1 cellular context compared by ENCODE assay signal in genomic region chr15:40040770-40041169, GRCh38.
TF ChIP-seq lines count a peak whose summit lies in the region.

No MANE protein-coding gene starts in this region.

TF ChIP-seq in HepG2, 621 proteins besides CTCF, POLR2A, EP300 and RAD21 (continues in another document):
- TF ChIP-seq ZBTB20 (CRISPR knock-in tag; IDR thresholded peaks at IDR 0.05; ENCODE audit: borderline replicate concordance, low read depth) (peak; percentile 43; the same call in 1 of the 2 replicates), MTF2 (CRISPR knock-in tag; IDR thresholded peaks at IDR 0.05; ENCODE audit: borderline replicate concordance) (no peak), MTERF4 (CRISPR knock-in tag; IDR thresholded peaks at IDR 0.05) (no peak), GATAD2A (CRISPR knock-in tag; IDR thresholded peaks at IDR 0.05) (peak; percentile 68), MTA1 (CRISPR knock-in tag; IDR thresholded peaks at IDR 0.05; ENCODE audit: borderline replicate concordance) (no peak), MIXL1 (CRISPR knock-in tag; IDR thresholded peaks at IDR 0.05) (no peak; the same call in 1 of the 2 replicates), ERF (CRISPR knock-in tag; IDR thresholded peaks at IDR 0.05) (0 out of 2 replicates have a peak, but pooled peaks have one; percentile 22), MED1 (CRISPR knock-in tag; IDR thresholded peaks at IDR 0.05) (peak; percentile 78), ZNF83 (CRISPR knock-in tag; IDR thresholded peaks at IDR 0.05; ENCODE audit: borderline replicate concordance) (no peak), HDAC1 (CRISPR knock-in tag; IDR thresholded peaks at IDR 0.05) (peak; percentile 34; the same call in 1 of the 2 replicates), SOX5 (CRISPR knock-in tag; IDR thresholded peaks at IDR 0.05; ENCODE audit: borderline replicate concordance) (peak; percentile 55; the same call in 1 of the 2 replicates), MXI1 (IDR thresholded peaks at IDR 0.05; ENCODE audit: borderline replicate concordance, low read depth, low read length) (peak; percentile 62; the same call in 1 of the 3 replicates), ZNF136 (CRISPR knock-in tag; IDR thresholded peaks at IDR 0.05; ENCODE audit: low read depth) (no peak), SOX6 (IDR thresholded peaks at IDR 0.05) (no peak), SOX6 (CRISPR knock-in tag; IDR thresholded peaks at IDR 0.05) (peak; percentile 68), CEBPB (IDR thresholded peaks at IDR 0.05; ENCODE audit: borderline replicate concordance, low read depth, low read length) (peak; percentile 16; the same call in 1 of the 2 replicates), NKX3-1 (CRISPR knock-in tag; IDR thresholded peaks at IDR 0.05) (0 out of 2 replicates have a peak, but pooled peaks have one; percentile 35), CCDC6 (CRISPR knock-in tag; IDR thresholded peaks at IDR 0.05) (no peak), ZNF414 (CRISPR knock-in tag; IDR thresholded peaks at IDR 0.05) (0 out of 2 replicates have a peak, but pooled peaks have one; percentile 46), ZNF878 (CRISPR knock-in tag; IDR thresholded peaks at IDR 0.05) (no peak), NFYB (CRISPR knock-in tag; IDR thresholded peaks at IDR 0.05) (no peak), NCOA2 (CRISPR knock-in tag; IDR thresholded peaks at IDR 0.05) (0 out of 2 replicates have a peak, but pooled peaks have one; percentile 21), RARA (CRISPR knock-in tag; IDR thresholded peaks at IDR 0.05) (peak; percentile 95), ZBTB40 (IDR thresholded peaks at IDR 0.05) (no peak), ZBTB40 (CRISPR knock-in tag; IDR thresholded peaks at IDR 0.05) (peak; percentile 14; the same call in 1 of the 2 replicates), JUND (CRISPR knock-in tag; IDR thresholded peaks at IDR 0.05) (no peak), ONECUT2 (CRISPR knock-in tag; IDR thresholded peaks at IDR 0.05) (no peak), ZSCAN31 (CRISPR knock-in tag; IDR thresholded peaks at IDR 0.05; ENCODE audit: low read depth) (no peak), ZIK1 (CRISPR knock-in tag; IDR thresholded peaks at IDR 0.05; ENCODE audit: borderline replicate concordance, low read depth) (no peak), CREB1 (IDR thresholded peaks at IDR 0.05) (no peak), CREB1 (CRISPR knock-in tag; IDR thresholded peaks at IDR 0.05) (peak; percentile 52; the same call in 1 of the 2 replicates), TBX3 (IDR thresholded peaks at IDR 0.05; ENCODE audit: borderline replicate concordance) (peak; percentile 27; the same call in 1 of the 2 replicates), BRF2 (CRISPR knock-in tag; IDR thresholded peaks at IDR 0.05) (no peak)
- TF ChIP-seq, protein P1, sequence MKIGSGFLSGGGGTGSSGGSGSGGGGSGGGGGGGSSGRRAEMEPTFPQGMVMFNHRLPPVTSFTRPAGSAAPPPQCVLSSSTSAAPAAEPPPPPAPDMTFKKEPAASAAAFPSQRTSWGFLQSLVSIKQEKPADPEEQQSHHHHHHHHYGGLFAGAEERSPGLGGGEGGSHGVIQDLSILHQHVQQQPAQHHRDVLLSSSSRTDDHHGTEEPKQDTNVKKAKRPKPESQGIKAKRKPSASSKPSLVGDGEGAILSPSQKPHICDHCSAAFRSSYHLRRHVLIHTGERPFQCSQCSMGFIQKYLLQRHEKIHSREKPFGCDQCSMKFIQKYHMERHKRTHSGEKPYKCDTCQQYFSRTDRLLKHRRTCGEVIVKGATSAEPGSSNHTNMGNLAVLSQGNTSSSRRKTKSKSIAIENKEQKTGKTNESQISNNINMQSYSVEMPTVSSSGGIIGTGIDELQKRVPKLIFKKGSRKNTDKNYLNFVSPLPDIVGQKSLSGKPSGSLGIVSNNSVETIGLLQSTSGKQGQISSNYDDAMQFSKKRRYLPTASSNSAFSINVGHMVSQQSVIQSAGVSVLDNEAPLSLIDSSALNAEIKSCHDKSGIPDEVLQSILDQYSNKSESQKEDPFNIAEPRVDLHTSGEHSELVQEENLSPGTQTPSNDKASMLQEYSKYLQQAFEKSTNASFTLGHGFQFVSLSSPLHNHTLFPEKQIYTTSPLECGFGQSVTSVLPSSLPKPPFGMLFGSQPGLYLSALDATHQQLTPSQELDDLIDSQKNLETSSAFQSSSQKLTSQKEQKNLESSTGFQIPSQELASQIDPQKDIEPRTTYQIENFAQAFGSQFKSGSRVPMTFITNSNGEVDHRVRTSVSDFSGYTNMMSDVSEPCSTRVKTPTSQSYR (CRISPR knock-in tag; IDR thresholded peaks at IDR 0.05; ENCODE audit: borderline replicate concordance), result no peak
- TF ChIP-seq, protein P2, sequence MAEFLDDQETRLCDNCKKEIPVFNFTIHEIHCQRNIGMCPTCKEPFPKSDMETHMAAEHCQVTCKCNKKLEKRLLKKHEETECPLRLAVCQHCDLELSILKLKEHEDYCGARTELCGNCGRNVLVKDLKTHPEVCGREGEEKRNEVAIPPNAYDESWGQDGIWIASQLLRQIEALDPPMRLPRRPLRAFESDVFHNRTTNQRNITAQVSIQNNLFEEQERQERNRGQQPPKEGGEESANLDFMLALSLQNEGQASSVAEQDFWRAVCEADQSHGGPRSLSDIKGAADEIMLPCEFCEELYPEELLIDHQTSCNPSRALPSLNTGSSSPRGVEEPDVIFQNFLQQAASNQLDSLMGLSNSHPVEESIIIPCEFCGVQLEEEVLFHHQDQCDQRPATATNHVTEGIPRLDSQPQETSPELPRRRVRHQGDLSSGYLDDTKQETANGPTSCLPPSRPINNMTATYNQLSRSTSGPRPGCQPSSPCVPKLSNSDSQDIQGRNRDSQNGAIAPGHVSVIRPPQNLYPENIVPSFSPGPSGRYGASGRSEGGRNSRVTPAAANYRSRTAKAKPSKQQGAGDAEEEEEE (CRISPR knock-in tag; IDR thresholded peaks at IDR 0.05; ENCODE audit: borderline replicate concordance), result peak; percentile 51; the same call in 1 of the 2 replicates
- TF ChIP-seq, protein P3, sequence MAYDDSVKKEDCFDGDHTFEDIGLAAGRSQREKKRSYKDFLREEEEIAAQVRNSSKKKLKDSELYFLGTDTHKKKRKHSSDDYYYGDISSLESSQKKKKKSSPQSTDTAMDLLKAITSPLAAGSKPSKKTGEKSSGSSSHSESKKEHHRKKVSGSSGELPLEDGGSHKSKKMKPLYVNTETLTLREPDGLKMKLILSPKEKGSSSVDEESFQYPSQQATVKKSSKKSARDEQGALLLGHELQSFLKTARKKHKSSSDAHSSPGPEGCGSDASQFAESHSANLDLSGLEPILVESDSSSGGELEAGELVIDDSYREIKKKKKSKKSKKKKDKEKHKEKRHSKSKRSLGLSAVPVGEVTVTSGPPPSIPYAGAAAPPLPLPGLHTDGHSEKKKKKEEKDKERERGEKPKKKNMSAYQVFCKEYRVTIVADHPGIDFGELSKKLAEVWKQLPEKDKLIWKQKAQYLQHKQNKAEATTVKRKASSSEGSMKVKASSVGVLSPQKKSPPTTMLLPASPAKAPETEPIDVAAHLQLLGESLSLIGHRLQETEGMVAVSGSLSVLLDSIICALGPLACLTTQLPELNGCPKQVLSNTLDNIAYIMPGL (CRISPR knock-in tag; IDR thresholded peaks at IDR 0.05; ENCODE audit: borderline replicate concordance in 1 of 2, low read depth in 1 of 2), result no peak
- TF ChIP-seq, protein P4, sequence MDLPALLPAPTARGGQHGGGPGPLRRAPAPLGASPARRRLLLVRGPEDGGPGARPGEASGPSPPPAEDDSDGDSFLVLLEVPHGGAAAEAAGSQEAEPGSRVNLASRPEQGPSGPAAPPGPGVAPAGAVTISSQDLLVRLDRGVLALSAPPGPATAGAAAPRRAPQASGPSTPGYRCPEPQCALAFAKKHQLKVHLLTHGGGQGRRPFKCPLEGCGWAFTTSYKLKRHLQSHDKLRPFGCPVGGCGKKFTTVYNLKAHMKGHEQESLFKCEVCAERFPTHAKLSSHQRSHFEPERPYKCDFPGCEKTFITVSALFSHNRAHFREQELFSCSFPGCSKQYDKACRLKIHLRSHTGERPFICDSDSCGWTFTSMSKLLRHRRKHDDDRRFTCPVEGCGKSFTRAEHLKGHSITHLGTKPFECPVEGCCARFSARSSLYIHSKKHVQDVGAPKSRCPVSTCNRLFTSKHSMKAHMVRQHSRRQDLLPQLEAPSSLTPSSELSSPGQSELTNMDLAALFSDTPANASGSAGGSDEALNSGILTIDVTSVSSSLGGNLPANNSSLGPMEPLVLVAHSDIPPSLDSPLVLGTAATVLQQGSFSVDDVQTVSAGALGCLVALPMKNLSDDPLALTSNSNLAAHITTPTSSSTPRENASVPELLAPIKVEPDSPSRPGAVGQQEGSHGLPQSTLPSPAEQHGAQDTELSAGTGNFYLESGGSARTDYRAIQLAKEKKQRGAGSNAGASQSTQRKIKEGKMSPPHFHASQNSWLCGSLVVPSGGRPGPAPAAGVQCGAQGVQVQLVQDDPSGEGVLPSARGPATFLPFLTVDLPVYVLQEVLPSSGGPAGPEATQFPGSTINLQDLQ (CRISPR knock-in tag; IDR thresholded peaks at IDR 0.05), result no peak
- TF ChIP-seq, protein P5, sequence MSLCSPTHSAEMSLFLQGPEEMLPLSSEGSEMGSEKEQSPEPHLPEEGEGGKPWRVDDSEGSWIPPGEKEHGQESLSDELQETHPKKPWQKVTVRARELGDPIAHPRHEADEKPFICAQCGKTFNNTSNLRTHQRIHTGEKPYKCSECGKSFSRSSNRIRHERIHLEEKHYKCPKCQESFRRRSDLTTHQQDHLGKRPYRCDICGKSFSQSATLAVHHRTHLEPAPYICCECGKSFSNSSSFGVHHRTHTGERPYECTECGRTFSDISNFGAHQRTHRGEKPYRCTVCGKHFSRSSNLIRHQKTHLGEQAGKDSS (CRISPR knock-in tag; IDR thresholded peaks at IDR 0.05; ENCODE audit: borderline replicate concordance, low read depth), result 0 out of 2 replicates have a peak, but pooled peaks have one; percentile 23
